In the genomic region with DNA sequence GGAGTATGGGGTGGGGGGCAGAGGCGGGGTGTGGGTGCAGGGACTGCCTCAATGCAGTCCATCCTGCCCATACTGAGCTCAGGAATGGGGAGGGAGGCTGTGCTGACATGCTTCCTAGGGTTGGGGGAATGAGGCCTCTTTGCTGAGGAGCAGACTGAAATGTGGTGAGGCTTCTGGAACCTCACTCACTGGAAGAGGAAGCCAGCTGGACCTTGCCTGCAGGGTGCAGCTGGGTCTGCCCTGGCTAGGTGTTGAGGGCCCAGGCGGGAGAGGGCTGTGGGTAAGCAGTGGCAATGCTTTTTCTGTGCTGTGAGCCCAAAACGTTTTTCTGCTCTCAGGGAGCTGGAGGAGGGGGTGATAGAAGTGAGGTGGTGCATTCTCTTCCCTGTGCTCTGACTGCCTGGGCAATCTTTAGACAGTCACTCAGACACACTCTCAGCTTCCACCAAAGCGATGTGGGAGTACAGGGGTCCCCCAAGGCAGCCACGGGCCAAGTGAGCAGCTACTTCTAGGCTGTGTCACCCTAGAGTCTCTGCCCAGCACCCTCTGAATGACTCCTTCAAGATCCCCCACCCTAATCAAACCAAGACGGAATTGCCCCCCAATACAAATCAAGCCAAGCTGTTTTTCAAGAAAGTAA, we compare ENCODE assay signal across 29 cellular contexts. TPM values are rescaled to one million over a fixed set of nuclear protein-coding genes. Genes with fewer than 3 reads are reported as not detected.
A peak's percentile ranks its signal among the peaks of the same experiment; 100 is the strongest.
DNase-seq lines count a peak whose midpoint lies in the region; ATAC-seq and TF ChIP-seq lines count a peak whose summit lies in the region.
"Had no signal": no experiment of that assay in that cellular context is flagged by ENCODE, and none has a peak within 500 bp of the region (broad histone marks: within the 10 kb centered on the region; RNA-seq: fewer than 3 reads in every experiment).

No MANE protein-coding gene starts in this region.

- no peaks in the 10 kb centered on the region for H3K9me3 ChIP-seq in HAP-1
- H3K9me3 ChIP-seq: ascending aorta, colonic mucosa, left lung had no signal

- no peaks in the 10 kb centered on the region for H3K36me3 ChIP-seq in HAP-1 (replicated peaks)
- H3K36me3 ChIP-seq: colonic mucosa, left lung had no signal

- no peak overlapping the region for H3K27ac ChIP-seq in HL-60 (replicated peaks)
- H3K27ac ChIP-seq: ascending aorta, colonic mucosa, epithelial cell of prostate, left lung had no signal

- ATAC-seq in sciatic nerve, result no peak
- ATAC-seq: activated CD4-positive, alpha-beta T cell treated with anti-CD3 and anti-CD28 coated beads for 36 hours; activated CD8-positive, alpha-beta T cell treated with anti-CD3 and anti-CD28 coated beads, Interleukin-2, amount 10 ng/mL, durations not matched to agents 7 days and 5 days; activated T-helper 17 cell treated with anti-CD3 and anti-CD28 coated beads, Interleukin-2, amount 50 U/mL, for 72 hours; GM12878; left lung had no signal

- no peak for TF ChIP-seq CTCF in HL-60 (IDR thresholded peaks at IDR 0.05; ENCODE audit: insufficient read depth, low read length)

- H3K27me3 ChIP-seq in HL-60 (ENCODE audit: insufficient read depth, poor library complexity, severe bottlenecking) (no peaks in the 10 kb centered on the region), HAP-1 (ENCODE audit: low read depth) (no peaks in the 10 kb centered on the region)
- H3K27me3 ChIP-seq: ascending aorta, colonic mucosa had no signal

- in situ Hi-C loops in HAP-1 (cut with MboI; ENCODE audit: low sequenced_read_pairs), result no loop called here

- no peak overlapping the region for H3K4me3 ChIP-seq in HL-60 (replicated peaks; ENCODE audit: insufficient read depth, low read length)
- H3K4me3 ChIP-seq in HAP-1, result no peak overlapping the region
- H3K4me3 ChIP-seq: ascending aorta, colonic mucosa, GM12878, left lung had no signal

- DNase-seq in GDM1 (lab: John Stamatoyannopoulos, UW), result peak; percentile 43
- peak; percentile 29 to 44 for DNase-seq in HL-60 (ENCODE audit: low read depth in 1 of 2, low spot score in 1 of 2)
- DNase-seq in islet precursor cell, result peak; percentile 54
- DNase-seq in sciatic nerve (ENCODE audit: low spot score), result peak; percentile 17
- no peak for DNase-seq in DMS79 (lab: John Stamatoyannopoulos, UW)
- DNase-seq in activated T-cell treated with anti-CD3 and anti-CD28 coated beads for 4 hours, result no peak
- DNase-seq in HAP-1 (ENCODE audit: low spot score in 2 of 2), result no peak
- DNase-seq: activated CD4-positive, alpha-beta T cell treated with anti-CD3 and anti-CD28 coated beads for 36 hours; activated CD8-positive, alpha-beta T cell treated with anti-CD3 and anti-CD28 coated beads, Interleukin-2, amount 10 ng/mL, durations not matched to agents 7 days and 5 days; activated naive CD8-positive, alpha-beta T cell treated with anti-CD3 and anti-CD28 coated beads for 36 hours; CD8-positive, alpha-beta memory T cell; colonic mucosa; effector CD8-positive, alpha-beta T cell; EL; glutamatergic neuron; left lung; naive B cell; NCI-H1105 treated with DMSO at 0.1 percent for 48 hours; NCI-H187 treated with DMSO at 0.1 percent for 48 hours; NCI-H2171; NCI-H510A; small intestine; stimulated activated naive CD4-positive, alpha-beta T cell; T-helper 9 cell had no signal

- peaks cover 11% of the 10 kb centered on the region for H3K4me1 ChIP-seq in HAP-1

- intact Hi-C loops in sciatic nerve (cut with DNase I), result loop anchor here (5.0 kb wide), 1 partner anchor 37 kb away; no protein-coding TSS in a partner anchor

RNA-seq across cellular contexts. Expression of gene BMPR1A, which starts 41.1 kb away (rescaled TPM):
- total RNA-seq in sciatic nerve, result 76.0 TPM

RNA-seq across cellular contexts. Expression of gene LDB3, which starts 47.0 kb away (rescaled TPM):
- 4.9 TPM for total RNA-seq in sciatic nerve
- total RNA-seq: HT1080 had no signal

Comparison
In these comparisons a context has a peak if more than half of its experiments do, and no peak if none do; other contexts are left out.
1. DNase-seq: peak in GDM1 (single experiment), HL-60 (2 of 2), islet precursor cell (single experiment) and sciatic nerve (single experiment); none in DMS79 (single experiment), activated T-cell treated with anti-CD3 and anti-CD28 coated beads for 4 hours (single experiment) and HAP-1 (0 of 2).